16 cellular contexts compared by ENCODE assay signal in the genomic region with DNA sequence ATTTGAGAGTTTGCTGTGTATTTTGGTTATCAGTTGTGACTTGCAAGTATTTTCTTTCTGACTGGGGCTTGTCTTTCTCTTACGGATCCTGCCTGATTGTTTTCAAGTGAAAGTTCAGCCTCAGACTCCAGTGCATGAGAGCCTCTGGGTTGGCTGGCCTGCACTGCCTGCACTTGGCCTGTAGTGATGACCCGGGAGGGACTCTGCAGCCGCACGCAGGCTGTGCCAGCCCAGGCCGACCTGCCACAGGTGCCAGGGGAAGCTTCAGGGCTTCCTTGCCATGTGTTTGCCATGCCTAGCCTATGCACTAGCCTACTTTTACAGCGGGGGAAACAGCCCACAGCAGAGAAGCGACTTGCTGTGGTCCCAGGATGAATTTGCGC.
A peak's percentile ranks its signal among the peaks of the same experiment; 100 is the strongest.
DNase-seq lines count a peak whose midpoint lies in the region; ATAC-seq and TF ChIP-seq lines count a peak whose summit lies in the region.
"Had no signal": no experiment of that assay in that cellular context is flagged by ENCODE, and none has a peak within 500 bp of the region (broad histone marks: within the 10 kb centered on the region; RNA-seq: fewer than 3 reads in every experiment).

No MANE protein-coding gene starts in this region.

- peak overlapping the region; percentile 88 for H3K27ac Mint-ChIP-seq in nephron progenitor cell
- no peak overlapping the region for H3K27ac Mint-ChIP-seq in immature natural killer cell
- H3K27ac Mint-ChIP-seq in endothelial cell (ENCODE audit: unreplicated experiment) = no peak overlapping the region
- H3K27ac Mint-ChIP-seq: CD8-positive, alpha-beta T cell had no signal

- H3K4me1 Mint-ChIP-seq in nephron progenitor cell (peaks cover 45% of the 10 kb centered on the region), immature natural killer cell (peaks cover 0 to 4% of the 10 kb centered on the region in 2 donors), endothelial cell (ENCODE audit: unreplicated experiment) (no peaks in the 10 kb centered on the region)

- intact Hi-C loops in upper lobe of right lung (cut with DNase I) = no loop called here

- TF ChIP-seq CTCF in nephron progenitor cell (IDR thresholded peaks at IDR 0.05) (no peak), upper lobe of right lung (IDR thresholded peaks at IDR 0.05) (no peak), endothelial cell (IDR thresholded peaks at IDR 0.05; ENCODE audit: unreplicated experiment) (no peak)

- H3K4me3 Mint-ChIP-seq in nephron progenitor cell = no peak overlapping the region
- no peak overlapping the region for H3K4me3 Mint-ChIP-seq in immature natural killer cell
- no peak overlapping the region for H3K4me3 Mint-ChIP-seq in endothelial cell (ENCODE audit: unreplicated experiment)
- H3K4me3 Mint-ChIP-seq: CD8-positive, alpha-beta T cell had no signal

- no peaks in the 10 kb centered on the region for H3K27me3 ChIP-seq in upper lobe of right lung
- H3K27me3 ChIP-seq: foreskin keratinocyte had no signal

- peak overlapping the region; percentile 42 for H3K27ac ChIP-seq in upper lobe of right lung
- H3K27ac ChIP-seq: foreskin keratinocyte had no signal

- H3K36me3 Mint-ChIP-seq in nephron progenitor cell (ENCODE audit: low read depth) (peaks cover 22% of the 10 kb centered on the region), immature natural killer cell (no peaks in the 10 kb centered on the region), endothelial cell (ENCODE audit: low read depth, unreplicated experiment) (peaks cover 4% of the 10 kb centered on the region)

- no peaks in the 10 kb centered on the region for H3K9me3 ChIP-seq in upper lobe of right lung

- H3K36me3 ChIP-seq in upper lobe of right lung = peaks cover 25% of the 10 kb centered on the region

- H3K4me3 ChIP-seq in upper lobe of right lung = no peak overlapping the region

- H3K9me3 Mint-ChIP-seq in nephron progenitor cell (no peaks in the 10 kb centered on the region), immature natural killer cell (no peaks in the 10 kb centered on the region), endothelial cell (ENCODE audit: unreplicated experiment) (no peaks in the 10 kb centered on the region)
- H3K9me3 Mint-ChIP-seq: CD8-positive, alpha-beta T cell had no signal

- DNase-seq in DMS53 (lab: John Stamatoyannopoulos, UW) (peak; percentile 91), DMS53 treated with DMSO at 0.1 percent for 48 hours (lab: John Stamatoyannopoulos, UW; ENCODE audit: unreplicated experiment) (no peak), cerebellar cortex (ENCODE audit: low spot score) (peak; percentile 35), nephron progenitor cell (no peak), upper lobe of right lung (no peak), immature natural killer cell (no peak), SIG-M5 (lab: John Stamatoyannopoulos, UW) (no peak), endothelial cell (ENCODE audit: low spot score) (no peak)
- DNase-seq: 8988T; activated CD4-positive, alpha-beta T cell treated with anti-CD3 and anti-CD28 coated beads, Interleukin-2, amount 50 U/mL, for 48 hours; aorta; CD8-positive, alpha-beta T cell; effector CD8-positive, alpha-beta T cell; NCI-H1930; stimulated activated CD4-positive, alpha-beta T cell treated with anti-CD3 and anti-CD28 coated beads, Interleukin-4, amount 100 ng/mL, for 24 hours had no signal

- ATAC-seq in upper lobe of right lung = no peak
- ATAC-seq: CD8-positive, alpha-beta T cell; foreskin keratinocyte had no signal

- H3K4me1 ChIP-seq in upper lobe of right lung = peaks cover 19% of the 10 kb centered on the region
- H3K4me1 ChIP-seq: foreskin keratinocyte had no signal

- H3K27me3 Mint-ChIP-seq in nephron progenitor cell (ENCODE audit: low read depth, poor library complexity) = peaks cover 4% of the 10 kb centered on the region
- no peaks in the 10 kb centered on the region for H3K27me3 Mint-ChIP-seq in immature natural killer cell (ENCODE audit: low read depth in 3 of 3)
- peaks cover 11% of the 10 kb centered on the region for H3K27me3 Mint-ChIP-seq in endothelial cell (ENCODE audit: unreplicated experiment)

Comparison
In these comparisons a context has a peak if more than half of its experiments do, and no peak if none do; other contexts are left out.
1. DNase-seq: peak in DMS53 (single experiment) and cerebellar cortex (single experiment); none in DMS53 treated with DMSO at 0.1 percent for 48 hours (single experiment), nephron progenitor cell (single experiment), upper lobe of right lung (single experiment), immature natural killer cell (0 of 3), SIG-M5 (single experiment) and endothelial cell (single experiment).